15 cellular contexts compared by ENCODE assay signal in the genomic region with DNA sequence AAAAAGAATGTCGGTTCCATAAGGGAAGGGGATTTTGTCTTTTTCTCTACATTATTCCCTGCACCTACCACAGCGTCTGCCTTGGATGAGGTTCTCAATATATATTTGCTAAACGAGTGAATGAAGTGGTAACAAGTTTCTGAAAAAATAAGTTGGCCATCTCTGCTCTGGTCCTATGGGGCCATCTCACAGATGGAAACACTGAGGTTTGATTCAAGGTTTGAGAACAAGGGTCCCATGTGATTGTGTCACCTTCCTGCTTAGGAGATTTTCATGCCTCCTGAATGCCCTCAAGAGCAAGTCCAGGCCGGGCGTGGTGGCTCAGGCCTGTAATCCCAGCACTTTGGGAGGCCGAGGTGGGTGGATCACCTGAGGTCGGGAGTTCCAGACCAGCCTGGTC. TPM values are rescaled to one million over a fixed set of nuclear protein-coding genes. Genes with fewer than 3 reads are reported as not detected.
A peak's percentile ranks its signal among the peaks of the same experiment; 100 is the strongest.
DNase-seq lines count a peak whose midpoint lies in the region; ATAC-seq and TF ChIP-seq lines count a peak whose summit lies in the region.
"Had no signal": no experiment of that assay in that cellular context is flagged by ENCODE, and none has a peak within 500 bp of the region (broad histone marks: within the 10 kb centered on the region; RNA-seq: fewer than 3 reads in every experiment).

No MANE protein-coding gene starts in this region.

- H3K4me3 ChIP-seq in right cardiac atrium (ENCODE audit: low read length) (no peak overlapping the region), heart right ventricle (no peak overlapping the region)
- H3K4me3 ChIP-seq: A549, GM23338 had no signal

- H3K36me3 ChIP-seq in heart right ventricle, result peaks cover 0 to 54% (median 5%) of the 10 kb centered on the region in 9 donors

- H3K4me1 Mint-ChIP-seq in neural crest cell, result peaks cover 11% of the 10 kb centered on the region

- TF ChIP-seq CTCF in heart right ventricle (IDR thresholded peaks at IDR 0.05) (no peak), neural crest cell (conservative IDR thresholded peaks at IDR 0.05) (no peak)

- H3K36me3 Mint-ChIP-seq in neural crest cell (ENCODE audit: low read depth), result peaks cover 4% of the 10 kb centered on the region

- H3K4me3 Mint-ChIP-seq in neural crest cell, result peak overlapping the region; percentile 39
- H3K4me3 Mint-ChIP-seq: GM23338 had no signal

- peaks cover 4% of the 10 kb centered on the region for H3K4me1 ChIP-seq in right cardiac atrium (ENCODE audit: control insufficient read depth, insufficient read depth, low read length)
- H3K4me1 ChIP-seq in heart right ventricle, result peaks cover 0 to 20% (median 18%) of the 10 kb centered on the region in 9 donors

- intact Hi-C loops in right cardiac atrium (cut with DNase I), result no loop called here
- intact Hi-C loops in heart right ventricle (cut with DNase I), result no loop called here

- DNase-seq in right cardiac atrium (peak in 2 of 3 donors; percentile 11 to 22), heart right ventricle (no peak), neural crest cell (ENCODE audit: low read depth, low spot score) (no peak), COLO829 (ENCODE audit: low spot score) (no peak)
- DNase-seq: AML-193; CD4-positive, alpha-beta T cell; DMS79 treated with DMSO at 0.1 percent for 48 hours; GF-D8; HCEC 1CT had no signal

- H3K27me3 ChIP-seq in right cardiac atrium (ENCODE audit: control insufficient read depth, insufficient read depth) (no peaks in the 10 kb centered on the region), heart right ventricle (no peaks in the 10 kb centered on the region)

- 97% methylated on average over 7 of the region's 7 CpGs for WGBS in right cardiac atrium
- 90 to 97% methylated on average over 7 of the region's 7 CpGs for WGBS in heart right ventricle, 2 donors

- no peak overlapping the region for H3K27ac ChIP-seq in right cardiac atrium (ENCODE audit: low read length)
- H3K27ac ChIP-seq in heart right ventricle, result no peak overlapping the region
- H3K27ac ChIP-seq: 22Rv1, A549, C4-2B had no signal

- no peaks in the 10 kb centered on the region for H3K9me3 ChIP-seq in right cardiac atrium (ENCODE audit: control insufficient read depth, low read length)
- no peaks in the 10 kb centered on the region for H3K9me3 ChIP-seq in heart right ventricle
- H3K9me3 ChIP-seq: A549 had no signal

- H3K27ac Mint-ChIP-seq in neural crest cell (ENCODE audit: unreplicated experiment), result no peak overlapping the region
- H3K27ac Mint-ChIP-seq: GM23338 had no signal

- peaks cover 21% of the 10 kb centered on the region for H3K27me3 Mint-ChIP-seq in neural crest cell (ENCODE audit: low read depth)
- H3K27me3 Mint-ChIP-seq: CD4-positive, alpha-beta T cell had no signal

- no peaks in the 10 kb centered on the region for H3K9me3 Mint-ChIP-seq in neural crest cell
- H3K9me3 Mint-ChIP-seq: CD4-positive, alpha-beta T cell; GM23338 had no signal

- ATAC-seq in right cardiac atrium (no peak), heart right ventricle (no peak)
- ATAC-seq: A549, GM23338 had no signal

RNA-seq across cellular contexts. Expression of a gene that starts 3.2 kb away (rescaled TPM):
- total RNA-seq in right cardiac atrium, result 10 to 100 TPM in 3 of 4 donors, 1 to 10 TPM in 1; 9.1 to 15.4 (median 12.9) TPM
- polyA plus RNA-seq in right cardiac atrium, result 9.3 TPM
- total RNA-seq in heart right ventricle, result 10 to 100 TPM in 6 of 10 donors, 1 to 10 TPM in 4; 8.1 to 17.0 (median 10.3) TPM
- 1 to 10 TPM; 7.1 to 8.9 TPM for polyA plus RNA-seq in heart right ventricle
- 9.1 and 9.6 TPM in 2 replicates for total RNA-seq in neural crest cell

RNA-seq across cellular contexts. Expression of a gene that starts 13.3 kb away (rescaled TPM):
- 10 to 100 TPM; 21.5 to 23.4 (median 22.5) TPM for total RNA-seq in right cardiac atrium
- polyA plus RNA-seq in right cardiac atrium, result 17.5 TPM
- 10 to 100 TPM; 15.9 to 23.0 (median 20.3) TPM for total RNA-seq in heart right ventricle
- 10 to 100 TPM in 1 of 2 donors, 1 to 10 TPM in 1; 8.0 to 13.4 TPM for polyA plus RNA-seq in heart right ventricle
- 28.6 and 33.1 TPM in 2 replicates for total RNA-seq in neural crest cell

RNA-seq across cellular contexts. Expression of a gene that starts 15.3 kb away (rescaled TPM):
- total RNA-seq in right cardiac atrium (not detected), heart right ventricle (not detected), neural crest cell (not detected in 2 replicates)
- polyA plus RNA-seq in right cardiac atrium (not detected), heart right ventricle (not detected)
- total RNA-seq: CD4-positive, alpha-beta T cell; HT-29 had no signal
- polyA plus RNA-seq: A549, BJ had no signal

RNA-seq across cellular contexts. Expression of a gene that starts 35.1 kb away (rescaled TPM):
- total RNA-seq in right cardiac atrium (not detected), heart right ventricle (under 1 TPM in 1 of 10 donors, not detected in 9; 0.11 TPM), neural crest cell (not detected in 2 replicates)
- polyA plus RNA-seq in right cardiac atrium (not detected), heart right ventricle (under 1 TPM in 1 of 2 donors, not detected in 1; 0.01 TPM)
- total RNA-seq: CD4-positive, alpha-beta T cell had no signal
- polyA plus RNA-seq: BJ had no signal

RNA-seq across cellular contexts. Expression of a gene that starts 36.3 kb away (rescaled TPM):
- total RNA-seq in right cardiac atrium, result 10 to 100 TPM; 33.1 to 40.4 (median 34.4) TPM
- 23.5 TPM for polyA plus RNA-seq in right cardiac atrium
- 10 to 100 TPM; 22.4 to 45.0 (median 33.0) TPM for total RNA-seq in heart right ventricle
- polyA plus RNA-seq in heart right ventricle, result 10 to 100 TPM; 30.5 to 75.0 TPM
- total RNA-seq in neural crest cell, result 105 and 115 TPM in 2 replicates

Comparison
In these comparisons a context has a peak if more than half of its experiments do, and no peak if none do; other contexts are left out.
1. DNase-seq: peak in right cardiac atrium (2 of 3); none in heart right ventricle (0 of 2), neural crest cell (single experiment) and COLO829 (single experiment).